Comparison of ENCODE assay signal across 9 cellular contexts in genomic region chr5:174020069-174020927, GRCh38. TPM values are rescaled to one million over a fixed set of nuclear protein-coding genes. Genes with fewer than 3 reads are reported as not detected.
DNase-seq lines count a peak whose midpoint lies in the region; ATAC-seq, FAIRE-seq and TF ChIP-seq lines count a peak whose summit lies in the region.
"Not testable (repeated sequence)": the region's sequence is repeated elsewhere in the genome, so short reads cannot be mapped to it uniquely, and the experiment has no call there.
"Had no signal": no experiment of that assay in that cellular context is flagged by ENCODE, and none has a peak within 500 bp of the region (broad histone marks: within the 10 kb centered on the region; RNA-seq: fewer than 3 reads in every experiment).

No MANE protein-coding gene starts in this region.

- H3K79me2 ChIP-seq in neural cell (replicated peaks; ENCODE audit: insufficient read depth, low read length), result not testable (repeated sequence)

- FAIRE-seq in A204.1 (lab: Jason Lieb, UNC), result peak; percentile 93
- peak; percentile 38 for FAIRE-seq in HTR-8/SVneo (lab: Jason Lieb, UNC)

- H3K4me3 ChIP-seq in brain microvascular endothelial cell (ENCODE audit: low read depth, low read length); heart left ventricle; neural cell (ENCODE audit: low read length): not testable (repeated sequence)

- TF ChIP-seq RAD21 in neural cell (conservative IDR thresholded peaks at IDR 0.05), result not testable (repeated sequence)

- 70 to 81% (median 75%) methylated on average over 6 to 19 of the region's 19 CpGs for WGBS in heart left ventricle, 4 donors

- not testable (repeated sequence) for H3K27ac ChIP-seq in brain microvascular endothelial cell; heart left ventricle; neural cell (ENCODE audit: low read length)

- H3K9me3 ChIP-seq in heart left ventricle; neural cell (ENCODE audit: low read length): not testable (repeated sequence)

- H3K4me1 ChIP-seq in heart left ventricle, result not testable (repeated sequence)

- not testable (repeated sequence) for H3F3A ChIP-seq in neural cell (ENCODE audit: insufficient read depth, low read length, poor library complexity, severe bottlenecking)

- H3K27me3 ChIP-seq in brain microvascular endothelial cell (replicated peaks); neural cell (ENCODE audit: insufficient read depth, low read depth, low read length): not testable (repeated sequence)
- peaks cover 0 to 13% (median 0%) of the 10 kb centered on the region in 9 donors for H3K27me3 ChIP-seq in heart left ventricle

- H4K20me1 ChIP-seq in neural cell (ENCODE audit: insufficient read depth), result not testable (repeated sequence)

- H2AFZ ChIP-seq in neural cell (ENCODE audit: low read depth, low read length), result not testable (repeated sequence)

- TF ChIP-seq EP300 in neural cell (conservative IDR thresholded peaks at IDR 0.05; ENCODE audit: poor library complexity, severe bottlenecking), result not testable (repeated sequence)

- not testable (repeated sequence) for H3K9ac ChIP-seq in neural cell (ENCODE audit: low read length)

- in situ Hi-C loops in G401 (cut with HindIII; ENCODE audit: low sequenced_read_pairs); SK-MEL-5 (cut with HindIII; ENCODE audit: low pct_unique_long_range_greater_than_20kb, low sequenced_read_pairs); brain microvascular endothelial cell (cut with HindIII; ENCODE audit: low pct_ligation_motif_present, low sequenced_read_pairs): not testable (repeated sequence)

- TF ChIP-seq CTCF in brain microvascular endothelial cell (IDR thresholded peaks at IDR 0.05; ENCODE audit: low read depth, low read length, missing control alignments), result peak; percentile 60
- peak; percentile 16 to 47 (median 30) for TF ChIP-seq CTCF in heart left ventricle (IDR thresholded peaks at IDR 0.05)
- peak; percentile 18 for TF ChIP-seq CTCF in neural cell (IDR thresholded peaks at IDR 0.05; ENCODE audit: poor library complexity, severe bottlenecking)

- DNase-seq in G401 (ENCODE audit: low spot score) (peak; percentile 73), HTR-8/SVneo (ENCODE audit: insufficient read length, low spot score) (peak; percentile 43), NCI-H2227 (lab: John Stamatoyannopoulos, UW; ENCODE audit: unreplicated experiment) (peak; percentile 57), SK-MEL-5 (ENCODE audit: low read depth, low spot score) (peak; percentile 78), brain microvascular endothelial cell (peak; percentile 65)
- DNase-seq in heart left ventricle, result not testable (repeated sequence)

- not testable (repeated sequence) for TF ChIP-seq POLR2A in heart left ventricle (IDR thresholded peaks at IDR 0.05)

- intact Hi-C loops in heart left ventricle (cut with DNase I), result not testable (repeated sequence)

- H3K36me3 ChIP-seq in brain microvascular endothelial cell (replicated peaks); heart left ventricle; neural cell (ENCODE audit: insufficient read depth, low read length): not testable (repeated sequence)

- not testable (repeated sequence) for ATAC-seq in heart left ventricle

- H3K4me2 ChIP-seq in neural cell (ENCODE audit: low read length), result not testable (repeated sequence)

- not testable (repeated sequence) for H3K9me2 ChIP-seq in neural cell (ENCODE audit: insufficient read depth, low read length)

RNA-seq across cellular contexts. Expression of gene NSG2, which starts 25.2 kb away (rescaled TPM):
- total RNA-seq in G401 (2014; rRNA removed; shearing (Covaris generic)), result 0.85 TPM in 1 of 2 replicates, not detected in the other
- total RNA-seq in SK-MEL-5 (2014; rRNA removed; shearing (Covaris generic)), result not detected in 2 replicates
- not detected in 2 replicates for polyA plus RNA-seq in SK-MEL-5 (2015; cell fraction: cytosol; rRNA removed)
- not detected in 2 replicates for polyA plus RNA-seq in SK-MEL-5 (2015; cell fraction: nucleus; rRNA removed)
- total RNA-seq in heart left ventricle, result 1 to 10 TPM in 1 of 9 donors, under 1 TPM in 4, not detected in 4; 0.36 to 1.7 (median 0.50) TPM
- polyA plus RNA-seq in heart left ventricle (under 1 TPM; 0.30 to 0.44 TPM), neural cell (1,581 and 1,761 TPM in 2 replicates)
- 952 and 958 TPM in 2 replicates for polyA minus RNA-seq in neural cell

RNA-seq across cellular contexts. Expression of gene C5orf47, which starts 31.3 kb away (rescaled TPM):
- total RNA-seq in G401 (2014; rRNA removed; shearing (Covaris generic)), result not detected in 2 replicates
- total RNA-seq in SK-MEL-5 (2014; rRNA removed; shearing (Covaris generic)), result 0.03 and 0.11 TPM in 2 replicates
- 0.25 TPM in 1 of 2 replicates, not detected in the other for polyA plus RNA-seq in SK-MEL-5 (2015; cell fraction: cytosol; rRNA removed)
- polyA plus RNA-seq in SK-MEL-5 (2015; cell fraction: nucleus; rRNA removed), result 1.3 TPM in 1 of 2 replicates, not detected in the other
- total RNA-seq in heart left ventricle, result under 1 TPM in 2 of 9 donors, not detected in 7; 0.12 to 0.58 TPM
- polyA plus RNA-seq in heart left ventricle (under 1 TPM; 0.15 TPM), neural cell (0.25 and 0.60 TPM in 2 replicates)
- not detected in 2 replicates for polyA minus RNA-seq in neural cell
- total RNA-seq: gastroesophageal sphincter had no signal
